In the genomic region with DNA sequence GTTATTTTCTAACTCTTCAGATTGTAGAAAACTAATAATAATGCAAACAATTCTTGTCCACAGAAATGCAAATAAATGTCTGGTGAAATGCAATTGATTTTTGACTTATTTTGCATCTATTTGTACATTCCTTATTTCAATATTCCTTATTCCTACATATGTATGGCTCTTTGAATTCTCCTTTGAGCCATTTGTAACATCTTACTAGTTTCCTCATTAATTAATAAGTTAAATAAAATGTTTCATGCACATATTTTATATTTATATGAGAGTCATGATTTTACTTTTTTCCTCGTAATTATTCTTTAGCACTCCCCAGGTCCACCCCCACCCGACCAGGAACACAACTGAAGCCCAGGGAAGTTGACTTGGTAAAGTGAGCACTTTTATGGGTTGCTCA, we compare ENCODE assay signal across 40 cellular contexts. TPM values are rescaled to one million over a fixed set of nuclear protein-coding genes. Genes with fewer than 3 reads are reported as not detected.
"Had no signal": no experiment of that assay in that cellular context is flagged by ENCODE, and none has a peak within 500 bp of the region (broad histone marks: within the 10 kb centered on the region; RNA-seq: fewer than 3 reads in every experiment).

No MANE protein-coding gene starts in this region.

- ATAC-seq: activated naive CD4-positive, alpha-beta T cell treated with anti-CD3 and anti-CD28 coated beads, Interleukin-2, amount 50 U/mL, for 72 hours; activated naive CD8-positive, alpha-beta T cell treated with anti-CD3 and anti-CD28 coated beads, Interleukin-2, amount 50 U/mL, for 24 hours; activated T-cell treated with anti-CD3 and anti-CD28 coated beads, Interleukin-2, amount 50 U/mL, for 4 hours; activated T-cell treated with anti-CD3 and anti-CD28 coated beads, Interleukin-2, amount 50 U/mL, for 72 hours; activated T-helper 17 cell treated with anti-CD3 and anti-CD28 coated beads, Interleukin-2, amount 50 U/mL, for 72 hours; body of pancreas had no signal

- H3K4me1 ChIP-seq: adrenal gland, ascending aorta, body of pancreas, breast epithelium had no signal

- H3K9me3 ChIP-seq: adrenal gland, body of pancreas had no signal

- H3K36me3 ChIP-seq: adrenal gland, ascending aorta, brain microvascular endothelial cell, breast epithelium, cardiac muscle cell had no signal

- H3K27ac ChIP-seq: adrenal gland, ascending aorta, body of pancreas, brain microvascular endothelial cell, breast epithelium, cardiac muscle cell had no signal

- H3K4me3 ChIP-seq: adrenal gland, ascending aorta, body of pancreas, breast epithelium, cardiac muscle cell had no signal

- FAIRE-seq: astrocyte, bronchial epithelial cell had no signal

- DNase-seq: activated effector memory CD4-positive, alpha-beta T cell treated with anti-CD3 and anti-CD28 coated beads, Interleukin-2, amount 50 U/mL, for 16 hours; activated effector memory CD4-positive, alpha-beta T cell treated with Interleukin-2 at 50 U/mL for 16 hours; activated gamma-delta T cell; activated gamma-delta T cell treated with Interleukin-2 at 50 U/mL for 16 hours; activated naive CD4-positive, alpha-beta T cell; activated naive CD4-positive, alpha-beta T cell treated with anti-CD3 and anti-CD28 coated beads for 36 hours; activated naive CD4-positive, alpha-beta T cell treated with anti-CD3 and anti-CD28 coated beads, Interleukin-2, amount 10 ng/mL, durations not matched to agents 7 days and 5 days; activated naive CD4-positive, alpha-beta T cell treated with anti-CD3 and anti-CD28 coated beads, Interleukin-2, amount 50 U/mL, for 16 hours; activated naive CD4-positive, alpha-beta T cell treated with Interleukin-2 at 50 U/mL for 16 hours; activated naive CD8-positive, alpha-beta T cell treated with anti-CD3 and anti-CD28 coated beads for 36 hours; activated naive CD8-positive, alpha-beta T cell treated with anti-CD3 and anti-CD28 coated beads, Interleukin-2, amount 10 ng/mL, durations not matched to agents 7 days and 5 days; activated naive CD8-positive, alpha-beta T cell treated with anti-CD3 and anti-CD28 coated beads, Interleukin-2, amount 50 U/mL, for 24 hours; activated T-cell treated with anti-CD3 and anti-CD28 coated beads, Interleukin-2, amount 50 U/mL, for 1 hour; activated T-cell treated with anti-CD3 and anti-CD28 coated beads, Interleukin-2, amount 50 U/mL, for 24 hours; activated T-cell treated with anti-CD3 and anti-CD28 coated beads, Interleukin-2, amount 50 U/mL, for 4 hours; activated T-cell treated with anti-CD3 and anti-CD28 coated beads, Interleukin-2, amount 50 U/mL, for 48 hours; activated T-cell treated with anti-CD3 and anti-CD28 coated beads, Interleukin-2, amount 50 U/mL, for 72 hours; adrenal gland; amniotic stem cell; amygdala; anterior cingulate cortex; aorta; body of pancreas; brain microvascular endothelial cell; caudate nucleus; central memory CD4-positive, alpha-beta T cell; cerebellar nuclear complex had no signal

RNA-seq across cellular contexts. Expression of a gene that starts 2.7 kb away (rescaled TPM):
- total RNA-seq: activated naive CD4-positive, alpha-beta T cell treated with anti-CD3 and anti-CD28 coated beads for 36 hours; activated naive CD4-positive, alpha-beta T cell treated with anti-CD3 and anti-CD28 coated beads, Interleukin-2, amount 50 U/mL, for 72 hours; activated naive CD8-positive, alpha-beta T cell treated with anti-CD3 and anti-CD28 coated beads for 36 hours; activated naive CD8-positive, alpha-beta T cell treated with anti-CD3 and anti-CD28 coated beads, Interleukin-2, amount 10 ng/mL, durations not matched to agents 7 days and 5 days; activated T-cell treated with anti-CD3 and anti-CD28 coated beads, Interleukin-2, amount 50 U/mL, for 4 hours; activated T-cell treated with anti-CD3 and anti-CD28 coated beads, Interleukin-2, amount 50 U/mL, for 72 hours; activated T-helper 1 cell treated with anti-CD3 and anti-CD28 coated beads, Interleukin-12 subunit alpha, Interleukin-12 subunit beta, Interleukin-2, Interleukin-4 antibody, amounts not matched to agents 30 ng/mL and 10 ng/mL and 1 ng/mL, durations not matched to agents 14 hours and 24 hours and 36 hours; activated T-helper 17 cell treated with anti-CD3 and anti-CD28 coated beads, Interleukin-2, amount 50 U/mL, for 72 hours; activated T-helper 2 cell treated with anti-CD3 and anti-CD28 coated beads, Interferon-gamma antibody, Interleukin-2, Interleukin-4, amounts not matched to agents 10 μg/mL and 5 μg/mL and 100 μg/mL, durations not matched to agents 14 hours and 24 hours and 36 hours; adrenal gland; aorta; ascending aorta; astrocyte; body of pancreas; breast epithelium; bronchial epithelial cell; cardiac muscle cell; cardiac septum; cerebellum; chondrocyte had no signal
- polyA plus RNA-seq: adipose tissue, adrenal gland, aorta, cardiac muscle cell had no signal
